Comparison of ENCODE assay signal across 8 cellular contexts in genomic region chr18:111292-112014, GRCh38. TPM values are rescaled to one million over a fixed set of nuclear protein-coding genes. Genes with fewer than 3 reads are reported as not detected.
DNase-seq lines count a peak whose midpoint lies in the region; ATAC-seq and TF ChIP-seq lines count a peak whose summit lies in the region.

No MANE protein-coding gene starts in this region.

- peaks cover 14 to 37% (median 30%) of the 10 kb centered on the region in 7 donors for H3K9me3 Mint-ChIP-seq in naive B cell

- H3K27me3 ChIP-seq in BE2C (no peaks in the 10 kb centered on the region), stomach smooth muscle (ENCODE audit: control insufficient read depth in 1 of 2, insufficient read depth in 2 of 2, low read length in 2 of 2) (peaks cover 0 to 3% of the 10 kb centered on the region in 2 donors)

- H3K36me3 ChIP-seq in BE2C: no peaks in the 10 kb centered on the region
- no peaks in the 10 kb centered on the region for H3K36me3 ChIP-seq in stomach smooth muscle (ENCODE audit: control insufficient read depth in 2 of 2, insufficient read depth in 2 of 2, low read length in 2 of 2)

- peak overlapping the region in 5 of 6 donors; percentile 38 to 92 (median 78) for H3K27ac Mint-ChIP-seq in naive B cell

- peak overlapping the region; percentile 46 for H3K27ac ChIP-seq in stomach smooth muscle (ENCODE audit: low read length)

- peak overlapping the region; percentile 10; the same call in 1 of the 2 replicates for H3K4me3 ChIP-seq in BE2C (ENCODE audit: low read depth, low read length)
- peak overlapping the region; percentile 52 to 71 for H3K4me3 ChIP-seq in stomach smooth muscle (ENCODE audit: low read length in 2 of 2)

- no peaks in the 10 kb centered on the region for H3K4me1 ChIP-seq in BE2C
- peaks cover 4% of the 10 kb centered on the region for H3K4me1 ChIP-seq in stomach smooth muscle (ENCODE audit: control insufficient read depth, insufficient read depth, low read length)

- peak overlapping the region; percentile 59 to 76 for H3K9ac ChIP-seq in stomach smooth muscle (ENCODE audit: low read length in 2 of 2)

- DNase-seq in BE2C (peak; percentile 73), epidermal melanocyte (ENCODE audit: insufficient read length, low spot score) (peak; percentile 40), naive B cell (peak; percentile 74)
- DNase-seq in activated CD4-positive, alpha-beta T cell treated with anti-CD3 and anti-CD28 coated beads, Interleukin-2, amount 50 U/mL, for 4 hours: peak; percentile 51 to 59

- peaks cover 0 to 10% (median 4%) of the 10 kb centered on the region in 3 donors for H3K27me3 Mint-ChIP-seq in naive B cell

- peaks cover 0 to 7% of the 10 kb centered on the region in 2 donors for H3K36me3 Mint-ChIP-seq in naive B cell

- no peak for TF ChIP-seq CTCF in BE2C (IDR thresholded peaks at IDR 0.05; ENCODE audit: low read depth, low read length)

- peak overlapping the region; percentile 68 to 92 (median 82) for H3K4me3 Mint-ChIP-seq in naive B cell

- H3K9me3 ChIP-seq in BE2C: no peaks in the 10 kb centered on the region
- H3K9me3 ChIP-seq in stomach smooth muscle (ENCODE audit: control insufficient read depth in 2 of 2, low read length in 2 of 2): peaks cover 0 to 7% of the 10 kb centered on the region in 2 donors

- peaks cover 5 to 8% (median 6%) of the 10 kb centered on the region in 3 donors for H3K4me1 Mint-ChIP-seq in naive B cell

- ATAC-seq in HG03565 (IDR thresholded peaks at IDR 0.05; ENCODE audit: unreplicated experiment) (peak; percentile 24), naive B cell (ENCODE audit: low read depth in 2 of 2) (peak; percentile 41 to 82), GM18519 (IDR thresholded peaks at IDR 0.05; ENCODE audit: low FRiP score, unreplicated experiment) (no peak), HG02852 (IDR thresholded peaks at IDR 0.05; ENCODE audit: unreplicated experiment) (no peak)

RNA-seq across cellular contexts. Expression of gene USP14, which starts 46.9 kb away (rescaled TPM):
- polyA plus RNA-seq in BE2C (2012; ENCODE audit: insufficient read depth, insufficient read length, low read depth): 33.9 TPM
- polyA plus RNA-seq in naive B cell (ENCODE audit: low read depth in 6 of 6): 10 to 100 TPM; 11.4 to 32.9 (median 25.6) TPM

Comparison
In these comparisons a context has a peak if more than half of its experiments do, and no peak if none do; other contexts are left out.
1. ATAC-seq: peak in HG03565 (single experiment) and naive B cell (2 of 2); none in GM18519 (single experiment) and HG02852 (single experiment).
2. Peak in every context shown above with its lines, with median percentiles within 50 percentile points of each other: DNase-seq.